In the genomic region with DNA sequence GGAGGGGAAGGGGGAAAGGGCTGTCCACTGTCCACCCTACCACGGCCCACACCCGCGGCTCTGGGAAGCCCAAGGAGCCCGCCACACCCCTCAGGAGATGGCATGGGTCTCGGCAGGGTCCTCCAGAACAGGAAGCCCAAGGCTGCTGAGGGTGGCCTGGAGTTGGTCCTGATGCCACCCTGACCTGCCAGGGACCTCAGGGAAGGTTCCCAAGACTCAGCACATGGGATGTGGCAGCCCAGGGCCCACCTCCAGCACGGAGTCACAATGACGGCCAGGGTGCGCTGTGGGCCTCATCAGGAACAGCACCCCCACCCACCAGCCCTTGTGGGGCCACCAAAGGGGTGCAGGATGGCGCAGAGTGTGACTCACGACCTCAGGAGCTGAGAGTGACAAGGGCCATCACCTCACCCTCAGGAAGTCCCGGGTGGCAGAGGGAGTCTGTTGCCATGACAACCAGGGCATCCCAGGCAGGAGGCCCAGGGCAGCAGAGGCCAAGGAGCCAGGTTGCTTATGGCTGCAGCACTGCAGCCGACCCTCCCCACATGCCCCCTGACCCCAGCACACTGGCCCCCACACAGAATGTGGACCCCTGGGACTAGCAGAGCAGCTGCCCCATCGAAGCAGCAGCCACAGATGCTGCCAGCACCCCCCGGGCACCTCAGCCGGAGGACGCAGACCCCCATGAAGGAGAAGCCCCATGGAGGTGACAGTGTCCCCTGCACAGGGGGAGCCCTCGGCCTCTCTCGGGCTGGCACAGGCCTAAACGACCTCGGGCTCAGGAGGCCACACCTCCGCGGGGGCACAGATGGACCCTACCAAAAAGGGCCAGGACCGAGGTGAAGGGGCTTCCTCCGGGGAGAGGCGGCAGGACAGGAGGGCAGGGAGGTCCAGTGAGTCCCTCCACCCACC, we compare ENCODE assay signal across 23 cellular contexts. TPM values are rescaled to one million over a fixed set of nuclear protein-coding genes. Genes with fewer than 3 reads are reported as not detected.
DNase-seq lines count a peak whose midpoint lies in the region; ATAC-seq and TF ChIP-seq lines count a peak whose summit lies in the region.
"Had no signal": no experiment of that assay in that cellular context is flagged by ENCODE, and none has a peak within 500 bp of the region (broad histone marks: within the 10 kb centered on the region; RNA-seq: fewer than 3 reads in every experiment).

No MANE protein-coding gene starts in this region.

- no peak overlapping the region for H2AFZ ChIP-seq in osteoblast (ENCODE audit: low read length)

- no peaks in the 10 kb centered on the region for H4K20me1 ChIP-seq in osteoblast (ENCODE audit: insufficient read depth, low read length)

- H3K36me3 ChIP-seq in osteoblast (ENCODE audit: insufficient read depth, low read length) = no peaks in the 10 kb centered on the region
- H3K36me3 ChIP-seq: pancreas had no signal

- no peaks in the 10 kb centered on the region for H3K27me3 ChIP-seq in osteoblast (ENCODE audit: insufficient read depth, low read length)
- H3K27me3 ChIP-seq: foreskin keratinocyte, pancreas had no signal

- ATAC-seq in Right ventricle myocardium superior (ENCODE audit: poor library complexity) = no peak
- ATAC-seq in HG03175 (IDR thresholded peaks at IDR 0.05; ENCODE audit: unreplicated experiment) = no peak
- ATAC-seq in HG03025 (IDR thresholded peaks at IDR 0.05; ENCODE audit: low FRiP score, unreplicated experiment) = no peak
- ATAC-seq: activated CD8-positive, alpha-beta memory T cell treated with anti-CD3 and anti-CD28 coated beads, Interleukin-2, amount 10 ng/mL, durations not matched to agents 7 days and 5 days; foreskin keratinocyte; Panc1; WTC11 had no signal

- H3K4me3 ChIP-seq in osteoblast (ENCODE audit: insufficient read depth, low read length) = no peak overlapping the region
- H3K4me3 ChIP-seq: pancreas, SK-N-MC, skin epidermis had no signal

- intact Hi-C loops in Right ventricle myocardium superior (cut with DNase I) = no loop called here

- no peaks in the 10 kb centered on the region for H3K9me3 ChIP-seq in osteoblast (ENCODE audit: low read depth, low read length)
- H3K9me3 ChIP-seq: Caco-2, pancreas had no signal

- no peak overlapping the region for H3K27ac ChIP-seq in osteoblast (ENCODE audit: low read depth, low read length)
- H3K27ac ChIP-seq: foreskin keratinocyte, pancreas, SK-N-MC, skin epidermis had no signal

- no peaks in the 10 kb centered on the region for H3K79me2 ChIP-seq in osteoblast (ENCODE audit: insufficient read depth, low read length)

- no peak for TF ChIP-seq CTCF in osteoblast (IDR thresholded peaks at IDR 0.05; ENCODE audit: extremely low read depth, low read depth, low read length)

- H3K4me1 ChIP-seq in osteoblast (ENCODE audit: insufficient read depth, low read length) = no peaks in the 10 kb centered on the region
- H3K4me1 ChIP-seq: Caco-2, foreskin keratinocyte, pancreas had no signal

- peak; percentile 26 for DNase-seq in NK-92 treated with Interleukin-12 subunit alpha and Interleukin-12 subunit beta, amount 100 ng/mL, for 24 hours (lab: John Stamatoyannopoulos, UW)
- no peak for DNase-seq in NK-92 (lab: John Stamatoyannopoulos, UW; ENCODE audit: unreplicated experiment)
- peak; percentile 34 for DNase-seq in 8988T
- DNase-seq in Right ventricle myocardium superior = peak; percentile 33
- DNase-seq in osteoblast (ENCODE audit: insufficient read length, low spot score, missing footprints) = peak; percentile 79
- no peak for DNase-seq in retina
- DNase-seq: activated CD8-positive, alpha-beta memory T cell treated with anti-CD3 and anti-CD28 coated beads, Interleukin-2, amount 10 ng/mL, durations not matched to agents 7 days and 5 days; Caco-2; foreskin keratinocyte; hypothalamus; KBM-7; mammary epithelial cell; MV-4-11; NCI-H187 treated with DMSO at 0.1 percent for 48 hours; stimulated activated CD4-positive, alpha-beta T cell treated with anti-CD3 and anti-CD28 coated beads, Interleukin-4, amount 100 ng/mL, for 4 hours had no signal

- H3K4me2 ChIP-seq in osteoblast (ENCODE audit: insufficient read depth, low read length) = no peak overlapping the region

RNA-seq across cellular contexts. Expression of a gene that starts 34.3 kb away (rescaled TPM):
- total RNA-seq in Right ventricle myocardium superior (0.65 TPM), osteoblast (under 0.01 TPM in 1 of 2 replicates, not detected in the other)
- total RNA-seq: foreskin keratinocyte, subcutaneous adipose tissue had no signal

Comparison
In these comparisons a context has a peak if more than half of its experiments do, and no peak if none do; other contexts are left out.
1. DNase-seq: peak in NK-92 treated with Interleukin-12 subunit alpha and Interleukin-12 subunit beta, amount 100 ng/mL, for 24 hours (single experiment), 8988T (single experiment), Right ventricle myocardium superior (single experiment) and osteoblast (single experiment); none in NK-92 (single experiment) and retina (single experiment).